Comparison of ENCODE assay signal across 1 cellular context in genomic region chr1:152479792-152480595, GRCh38.
TF ChIP-seq lines count a peak whose summit lies in the region.

No MANE protein-coding gene starts in this region.

TF ChIP-seq in A549, 52 proteins besides CTCF, POLR2A, EP300 and RAD21 (continued from another document):
- TF ChIP-seq, protein P1, sequence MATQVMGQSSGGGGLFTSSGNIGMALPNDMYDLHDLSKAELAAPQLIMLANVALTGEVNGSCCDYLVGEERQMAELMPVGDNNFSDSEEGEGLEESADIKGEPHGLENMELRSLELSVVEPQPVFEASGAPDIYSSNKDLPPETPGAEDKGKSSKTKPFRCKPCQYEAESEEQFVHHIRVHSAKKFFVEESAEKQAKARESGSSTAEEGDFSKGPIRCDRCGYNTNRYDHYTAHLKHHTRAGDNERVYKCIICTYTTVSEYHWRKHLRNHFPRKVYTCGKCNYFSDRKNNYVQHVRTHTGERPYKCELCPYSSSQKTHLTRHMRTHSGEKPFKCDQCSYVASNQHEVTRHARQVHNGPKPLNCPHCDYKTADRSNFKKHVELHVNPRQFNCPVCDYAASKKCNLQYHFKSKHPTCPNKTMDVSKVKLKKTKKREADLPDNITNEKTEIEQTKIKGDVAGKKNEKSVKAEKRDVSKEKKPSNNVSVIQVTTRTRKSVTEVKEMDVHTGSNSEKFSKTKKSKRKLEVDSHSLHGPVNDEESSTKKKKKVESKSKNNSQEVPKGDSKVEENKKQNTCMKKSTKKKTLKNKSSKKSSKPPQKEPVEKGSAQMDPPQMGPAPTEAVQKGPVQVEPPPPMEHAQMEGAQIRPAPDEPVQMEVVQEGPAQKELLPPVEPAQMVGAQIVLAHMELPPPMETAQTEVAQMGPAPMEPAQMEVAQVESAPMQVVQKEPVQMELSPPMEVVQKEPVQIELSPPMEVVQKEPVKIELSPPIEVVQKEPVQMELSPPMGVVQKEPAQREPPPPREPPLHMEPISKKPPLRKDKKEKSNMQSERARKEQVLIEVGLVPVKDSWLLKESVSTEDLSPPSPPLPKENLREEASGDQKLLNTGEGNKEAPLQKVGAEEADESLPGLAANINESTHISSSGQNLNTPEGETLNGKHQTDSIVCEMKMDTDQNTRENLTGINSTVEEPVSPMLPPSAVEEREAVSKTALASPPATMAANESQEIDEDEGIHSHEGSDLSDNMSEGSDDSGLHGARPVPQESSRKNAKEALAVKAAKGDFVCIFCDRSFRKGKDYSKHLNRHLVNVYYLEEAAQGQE (IDR thresholded peaks at IDR 0.05) = no peak
- TF ChIP-seq CBX2 (IDR thresholded peaks at IDR 0.05; ENCODE audit: borderline replicate concordance, low read depth) = no peak
- TF ChIP-seq SMC3 (IDR thresholded peaks at IDR 0.05) = no peak; the same call in 2 of the 3 replicates
- no peak for TF ChIP-seq EHF (CRISPR knock-in tag; IDR thresholded peaks at IDR 0.05)
- TF ChIP-seq ZFP36 (IDR thresholded peaks at IDR 0.05; ENCODE audit: borderline replicate concordance, partially characterized antibody) = no peak
- no peak for TF ChIP-seq CEBPB (IDR thresholded peaks at IDR 0.05)
- TF ChIP-seq FOXS1 (CRISPR knock-in tag; IDR thresholded peaks at IDR 0.05) = no peak
- no peak for TF ChIP-seq KDM5A (IDR thresholded peaks at IDR 0.05)
- no peak for TF ChIP-seq HDAC2 (IDR thresholded peaks at IDR 0.05)
